In the genomic region with DNA sequence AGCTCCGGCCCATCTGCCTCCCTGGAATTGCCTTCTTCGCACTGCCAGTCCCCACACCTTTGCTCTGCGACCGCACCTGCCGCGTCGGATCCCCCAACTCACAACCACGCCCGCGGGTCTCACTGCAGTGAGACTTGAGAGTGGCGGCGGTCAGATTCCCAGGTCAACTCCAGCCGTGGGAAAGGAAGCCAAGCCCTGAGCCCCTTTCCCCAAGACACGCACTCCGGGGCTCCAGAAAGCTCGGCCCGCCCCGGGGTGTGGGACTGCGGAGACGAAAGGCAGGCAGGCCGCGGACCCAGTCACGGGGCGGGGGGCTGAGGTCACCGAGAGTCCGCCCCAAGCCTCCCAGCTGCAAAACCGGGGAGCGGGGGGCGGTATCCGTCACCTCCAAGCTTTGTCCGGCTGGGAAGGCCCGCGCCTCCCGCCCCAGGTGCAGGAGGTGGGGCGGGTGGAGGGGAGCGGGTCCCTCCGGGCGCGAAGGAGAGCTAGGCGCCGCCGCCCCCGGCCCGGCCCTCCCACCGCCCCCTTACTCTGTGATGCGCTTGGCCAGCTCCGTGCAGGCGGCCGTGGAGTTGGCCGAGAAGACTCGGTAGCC, we compare ENCODE assay signal across 8 cellular contexts. TPM values are rescaled to one million over a fixed set of nuclear protein-coding genes. Genes with fewer than 3 reads are reported as not detected.
DNase-seq lines count a peak whose midpoint lies in the region; ATAC-seq and TF ChIP-seq lines count a peak whose summit lies in the region.

No MANE protein-coding gene starts in this region.

- H3K27me3 ChIP-seq in GM06990 (replicated peaks; ENCODE audit: control insufficient read depth, insufficient read depth, low read length): no peaks in the 10 kb centered on the region
- no peaks in the 10 kb centered on the region for H3K27me3 ChIP-seq in right cardiac atrium (ENCODE audit: control insufficient read depth, insufficient read depth)
- no peaks in the 10 kb centered on the region for H3K27me3 ChIP-seq in gastrocnemius medialis

- peak overlapping the region; percentile 98 for H3K27ac Mint-ChIP-seq in activated naive CD8-positive, alpha-beta T cell treated with anti-CD3 and anti-CD28 coated beads for 36 hours

- H3K27me3 Mint-ChIP-seq in activated naive CD8-positive, alpha-beta T cell treated with anti-CD3 and anti-CD28 coated beads for 36 hours: no peaks in the 10 kb centered on the region

- H3K9me3 ChIP-seq in right cardiac atrium (ENCODE audit: control insufficient read depth, low read length) (no peaks in the 10 kb centered on the region), gastrocnemius medialis (no peaks in the 10 kb centered on the region)

- H3K36me3 ChIP-seq in GM06990 (ENCODE audit: control insufficient read depth, insufficient read depth, low read length) (no peaks in the 10 kb centered on the region), gastrocnemius medialis (no peaks in the 10 kb centered on the region)

- H3K27ac ChIP-seq in right cardiac atrium (ENCODE audit: low read length): peak overlapping the region; percentile 85
- H3K27ac ChIP-seq in gastrocnemius medialis: peak overlapping the region; percentile 74 to 95 (median 84)

- H3K4me1 ChIP-seq in right cardiac atrium (ENCODE audit: control insufficient read depth, insufficient read depth, low read length): no peaks in the 10 kb centered on the region
- H3K4me1 ChIP-seq in gastrocnemius medialis: peaks cover 6 to 13% of the 10 kb centered on the region in 2 donors

- peaks cover 21% of the 10 kb centered on the region for H3K4me1 Mint-ChIP-seq in activated naive CD8-positive, alpha-beta T cell treated with anti-CD3 and anti-CD28 coated beads for 36 hours

- peak; percentile 39 for DNase-seq in GM06990 (ENCODE audit: extremely low read depth, insufficient read length)
- DNase-seq in KBM-7: peak; percentile 31
- peak; percentile 41 for DNase-seq in activated naive CD8-positive, alpha-beta T cell treated with anti-CD3 and anti-CD28 coated beads for 36 hours
- DNase-seq in right cardiac atrium: peak in 2 of 3 donors; percentile 26 to 71
- DNase-seq in gastrocnemius medialis: peak in 1 of 2 donors; percentile 12
- no peak for DNase-seq in HEK293T (ENCODE audit: extremely low spot score)
- DNase-seq in NCI-H226: no peak

- ATAC-seq in GM21526 (IDR thresholded peaks at IDR 0.05; ENCODE audit: low FRiP score, unreplicated experiment) (peak; percentile 21), right cardiac atrium (peak; percentile 8 to 55), gastrocnemius medialis (peak; percentile 13 to 26)

- H3K36me3 Mint-ChIP-seq in activated naive CD8-positive, alpha-beta T cell treated with anti-CD3 and anti-CD28 coated beads for 36 hours: peaks cover 2% of the 10 kb centered on the region

- intact Hi-C loops in right cardiac atrium (cut with DNase I): no loop called here
- intact Hi-C loops in gastrocnemius medialis (cut with DNase I; ENCODE audit: low total_unique reads): loop anchor here (1.0 kb wide), 1 partner anchor 32 kb away; no protein-coding TSS in a partner anchor

- peak overlapping the region; percentile 87 for H3K4me3 Mint-ChIP-seq in activated naive CD8-positive, alpha-beta T cell treated with anti-CD3 and anti-CD28 coated beads for 36 hours

- TF ChIP-seq CTCF in GM06990 (IDR thresholded peaks at IDR 0.05; ENCODE audit: insufficient read depth, low read length, poor library complexity, severe bottlenecking) (no peak), gastrocnemius medialis (IDR thresholded peaks at IDR 0.05 in 4 of 5, conservative IDR thresholded peaks at IDR 0.05 in 1 of 5) (no peak)

- in situ Hi-C loops in KBM-7 (cut with MboI; ENCODE audit: low pct_unique_long_range_greater_than_20kb, low sequenced_read_pairs) (no loop called here), gastrocnemius medialis (cut with MboI; ENCODE audit: low sequenced_read_pairs in 4 of 4) (no loop called here)

- CTCF ChIA-PET in HEK293T (lab: Yijun Ruan, JAX): interaction anchor here (1.0 to 2.7 kb wide), 5 partner anchors 12 to 105 kb away, joined by 3 to 10 read pairs (median 4); no protein-coding TSS in a partner anchor

- peak overlapping the region; percentile 73 for H3K4me3 ChIP-seq in GM06990 (replicated peaks; ENCODE audit: low read depth, low read length)
- H3K4me3 ChIP-seq in right cardiac atrium (ENCODE audit: low read length): peak overlapping the region; percentile 85
- peak overlapping the region; percentile 72 to 99 (median 88) for H3K4me3 ChIP-seq in gastrocnemius medialis

- under 1% methylated on average over 51 of the region's 51 CpGs for WGBS in right cardiac atrium

- H3K9me3 Mint-ChIP-seq in activated naive CD8-positive, alpha-beta T cell treated with anti-CD3 and anti-CD28 coated beads for 36 hours: no peaks in the 10 kb centered on the region

- no peak for TF ChIP-seq POLR2A in gastrocnemius medialis (IDR thresholded peaks at IDR 0.05)

- POLR2A ChIA-PET in HEK293T (lab: Yijun Ruan, JAX): interaction anchor here (0.9 to 4.1 kb wide), 17 partner anchors 8 to 205 kb away, joined by 3 to 58 read pairs (median 4); partner anchors contain the start of genes SPHK1 and UBE2O

TF ChIP-seq in HEK293T, 16 proteins besides CTCF, POLR2A, EP300 and RAD21:
- no peak for TF ChIP-seq HDGF (IDR thresholded peaks at IDR 0.05; ENCODE audit: borderline replicate concordance)
- TF ChIP-seq TARDBP (IDR thresholded peaks at IDR 0.05): no peak
- TF ChIP-seq CTBP1 (IDR thresholded peaks at IDR 0.05; ENCODE audit: borderline replicate concordance): no peak
- TF ChIP-seq LEF1 (IDR thresholded peaks at IDR 0.05; ENCODE audit: borderline replicate concordance): no peak
- TF ChIP-seq L3MBTL2 (conservative IDR thresholded peaks at IDR 0.05): no peak
- TF ChIP-seq NFRKB (IDR thresholded peaks at IDR 0.05): no peak
- no peak for TF ChIP-seq SP1 (IDR thresholded peaks at IDR 0.05)

RNA-seq across cellular contexts. Expression of gene PRPSAP1, which starts 0.6 kb away (rescaled TPM):
- 10 to 100 TPM; 30.9 to 31.3 TPM for total RNA-seq in activated naive CD8-positive, alpha-beta T cell treated with anti-CD3 and anti-CD28 coated beads for 36 hours
- total RNA-seq in right cardiac atrium (10 to 100 TPM; 31.9 to 45.3 (median 39.1) TPM), gastrocnemius medialis (10 to 100 TPM; 10.2 to 23.4 (median 15.9) TPM)
- 37.4 TPM for polyA plus RNA-seq in right cardiac atrium

RNA-seq across cellular contexts. Expression of gene SPHK1, which starts 31.3 kb away (rescaled TPM):
- 10 to 100 TPM; 10.9 to 12.0 TPM for total RNA-seq in activated naive CD8-positive, alpha-beta T cell treated with anti-CD3 and anti-CD28 coated beads for 36 hours
- total RNA-seq in right cardiac atrium: 10 to 100 TPM in 1 of 4 donors, 1 to 10 TPM in 3; 3.5 to 13.6 (median 3.8) TPM
- polyA plus RNA-seq in right cardiac atrium: 3.8 TPM
- 1 to 10 TPM in 3 of 4 donors, under 1 TPM in 1; 0.66 to 5.0 (median 2.5) TPM for total RNA-seq in gastrocnemius medialis

RNA-seq across cellular contexts. Expression of gene QRICH2, which starts 45.0 kb away (rescaled TPM):
- 1 to 10 TPM in 1 of 2 experiments, under 1 TPM in 1; 0.87 to 1.6 TPM for total RNA-seq in activated naive CD8-positive, alpha-beta T cell treated with anti-CD3 and anti-CD28 coated beads for 36 hours
- total RNA-seq in right cardiac atrium (1 to 10 TPM; 1.9 to 2.5 (median 2.2) TPM), gastrocnemius medialis (1 to 10 TPM in 3 of 4 donors, under 1 TPM in 1; 0.59 to 2.4 (median 1.1) TPM)
- 2.1 TPM for polyA plus RNA-seq in right cardiac atrium

Comparison
In these comparisons a context has a peak if more than half of its experiments do, and no peak if none do; other contexts are left out.
1. DNase-seq: peak in GM06990 (single experiment), KBM-7 (single experiment), activated naive CD8-positive, alpha-beta T cell treated with anti-CD3 and anti-CD28 coated beads for 36 hours (single experiment) and right cardiac atrium (2 of 3); none in HEK293T (single experiment) and NCI-H226 (single experiment).
2. Peak in every context shown above with its lines, with median percentiles within 50 percentile points of each other: H3K4me3 ChIP-seq and ATAC-seq.